12 cellular contexts compared by ENCODE assay signal in the genomic region with DNA sequence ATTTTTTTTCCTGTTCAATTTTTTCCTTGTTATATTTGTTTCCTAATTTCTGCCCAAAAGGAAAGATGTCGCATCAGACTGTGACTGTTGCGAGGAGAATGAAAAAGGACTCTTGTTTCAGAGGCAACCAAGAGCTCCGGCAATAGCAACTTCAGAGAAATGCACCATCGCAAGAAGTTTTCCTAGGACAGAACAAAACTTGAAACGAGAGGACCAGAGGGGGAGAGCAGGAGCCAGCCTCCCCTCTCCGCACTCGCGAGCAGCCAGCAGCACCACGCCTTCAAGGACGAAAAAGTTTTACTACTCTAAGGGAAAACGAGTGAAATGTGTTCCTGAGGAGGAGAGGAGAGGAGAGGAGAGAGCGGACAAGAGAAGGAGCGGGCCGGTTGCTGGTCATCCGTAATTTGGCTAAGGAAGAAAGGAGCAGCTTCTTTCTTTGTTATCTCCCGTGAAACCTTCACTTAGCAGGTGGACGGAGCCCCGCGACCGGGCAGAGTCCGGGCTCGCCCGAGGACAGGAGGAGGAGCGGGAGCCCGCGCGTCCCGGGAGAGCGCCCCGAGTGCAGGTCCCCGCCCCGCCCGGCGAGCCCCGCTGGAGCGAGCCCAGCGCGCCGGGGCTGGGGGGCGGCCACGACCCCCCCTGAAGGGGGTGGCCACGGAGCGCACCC. TPM values are rescaled to one million over a fixed set of nuclear protein-coding genes. Genes with fewer than 3 reads are reported as not detected.
A peak's percentile ranks its signal among the peaks of the same experiment; 100 is the strongest.
DNase-seq lines count a peak whose midpoint lies in the region; ATAC-seq and TF ChIP-seq lines count a peak whose summit lies in the region.
"Had no signal": no experiment of that assay in that cellular context is flagged by ENCODE, and none has a peak within 500 bp of the region (broad histone marks: within the 10 kb centered on the region; RNA-seq: fewer than 3 reads in every experiment).

No MANE protein-coding gene starts in this region.

- H3K4me3 Mint-ChIP-seq in activated CD4-positive, alpha-beta T cell treated with anti-CD3 and anti-CD28 coated beads, Interleukin-2, amount 10 ng/mL, durations not matched to agents 24 days and 14 days: peak overlapping the region; percentile 74
- peak overlapping the region; percentile 82 for H3K4me3 Mint-ChIP-seq in activated B cell treated with CpG ODN at 0.5 μM for 24 hours
- peak overlapping the region; percentile 84 to 99 for H3K4me3 Mint-ChIP-seq in stimulated activated naive CD8-positive, alpha-beta T cell treated with anti-CD3 and anti-CD28 coated beads, Interleukin-15, amount 100 ng/mL, for 72 hours

- ATAC-seq in activated B cell treated with CpG ODN at 0.5 μM for 24 hours (ENCODE audit: low read depth) (no peak), GM18505 (IDR thresholded peaks at IDR 0.05; ENCODE audit: unreplicated experiment) (no peak), GM21737 (IDR thresholded peaks at IDR 0.05; ENCODE audit: unreplicated experiment) (no peak)
- ATAC-seq in stimulated activated naive CD8-positive, alpha-beta T cell treated with anti-CD3 and anti-CD28 coated beads, Interleukin-15, amount 100 ng/mL, for 72 hours: no peak

- H3K27ac ChIP-seq in iPS-20b (ENCODE audit: low read length): no peak overlapping the region
- H3K27ac ChIP-seq: C4-2B, epithelial cell of prostate had no signal

- peaks cover 20% of the 10 kb centered on the region for H3K36me3 Mint-ChIP-seq in activated CD4-positive, alpha-beta T cell treated with anti-CD3 and anti-CD28 coated beads, Interleukin-2, amount 10 ng/mL, durations not matched to agents 24 days and 14 days (ENCODE audit: low read depth)
- peaks cover 1% of the 10 kb centered on the region for H3K36me3 Mint-ChIP-seq in activated B cell treated with CpG ODN at 0.5 μM for 24 hours (ENCODE audit: low read depth)

- peaks cover 74% of the 10 kb centered on the region for H3K27me3 Mint-ChIP-seq in activated CD4-positive, alpha-beta T cell treated with anti-CD3 and anti-CD28 coated beads, Interleukin-2, amount 10 ng/mL, durations not matched to agents 24 days and 14 days
- H3K27me3 Mint-ChIP-seq in activated B cell treated with CpG ODN at 0.5 μM for 24 hours: peaks cover 66% of the 10 kb centered on the region
- peaks cover 91% of the 10 kb centered on the region for H3K27me3 Mint-ChIP-seq in stimulated activated naive CD8-positive, alpha-beta T cell treated with anti-CD3 and anti-CD28 coated beads, Interleukin-15, amount 100 ng/mL, for 72 hours

- peaks cover 24% of the 10 kb centered on the region for H3K4me1 ChIP-seq in iPS-20b (ENCODE audit: insufficient read depth, low read length)

- CTCF ChIA-PET in activated B cell treated with CpG ODN at 0.5 μM for 24 hours (lab: Charles Lee): no interaction called here

- peaks cover 87% of the 10 kb centered on the region for H3K27me3 ChIP-seq in iPS-20b (ENCODE audit: insufficient read depth, low read length)

- peaks cover 30% of the 10 kb centered on the region for H3K4me1 Mint-ChIP-seq in activated CD4-positive, alpha-beta T cell treated with anti-CD3 and anti-CD28 coated beads, Interleukin-2, amount 10 ng/mL, durations not matched to agents 24 days and 14 days
- H3K4me1 Mint-ChIP-seq in activated B cell treated with CpG ODN at 0.5 μM for 24 hours: peaks cover 40% of the 10 kb centered on the region
- H3K4me1 Mint-ChIP-seq in stimulated activated naive CD8-positive, alpha-beta T cell treated with anti-CD3 and anti-CD28 coated beads, Interleukin-15, amount 100 ng/mL, for 72 hours: peaks cover 63% of the 10 kb centered on the region

- H3K36me3 ChIP-seq in iPS-20b (ENCODE audit: insufficient read depth, low read depth, low read length): no peaks in the 10 kb centered on the region

- no peaks in the 10 kb centered on the region for H3K9me3 ChIP-seq in iPS-20b (ENCODE audit: insufficient read depth, low read depth, low read length)

- POLR2A ChIA-PET in activated B cell treated with CpG ODN at 0.5 μM for 24 hours (lab: Charles Lee): no interaction called here

- TF ChIP-seq POLR2A in GM18505 (IDR thresholded peaks at IDR 0.05; ENCODE audit: borderline replicate concordance, extremely low read depth, insufficient read depth, insufficient read length): no peak

- intact Hi-C loops in activated CD4-positive, alpha-beta T cell treated with anti-CD3 and anti-CD28 coated beads, Interleukin-2, amount 10 ng/mL, durations not matched to agents 24 days and 14 days (cut with micrococcal nuclease): no loop called here
- intact Hi-C loops in activated B cell treated with CpG ODN at 0.5 μM for 24 hours (cut with micrococcal nuclease): loop anchor here (5.0 to 10.0 kb wide), 3 partner anchors 123 to 380 kb away; a partner anchor contains a TSS

- peak overlapping the region; percentile 92 for H3K27ac Mint-ChIP-seq in activated CD4-positive, alpha-beta T cell treated with anti-CD3 and anti-CD28 coated beads, Interleukin-2, amount 10 ng/mL, durations not matched to agents 24 days and 14 days
- H3K27ac Mint-ChIP-seq in activated B cell treated with CpG ODN at 0.5 μM for 24 hours: peak overlapping the region; percentile 48
- H3K27ac Mint-ChIP-seq in stimulated activated naive CD8-positive, alpha-beta T cell treated with anti-CD3 and anti-CD28 coated beads, Interleukin-15, amount 100 ng/mL, for 72 hours: peak overlapping the region in 1 of 2 donors; percentile 39

- peaks cover 17% of the 10 kb centered on the region for H3K9me3 Mint-ChIP-seq in activated CD4-positive, alpha-beta T cell treated with anti-CD3 and anti-CD28 coated beads, Interleukin-2, amount 10 ng/mL, durations not matched to agents 24 days and 14 days
- peaks cover 3% of the 10 kb centered on the region for H3K9me3 Mint-ChIP-seq in activated B cell treated with CpG ODN at 0.5 μM for 24 hours
- H3K9me3 Mint-ChIP-seq in stimulated activated naive CD8-positive, alpha-beta T cell treated with anti-CD3 and anti-CD28 coated beads, Interleukin-15, amount 100 ng/mL, for 72 hours: no peaks in the 10 kb centered on the region

- peak overlapping the region; percentile 59 for H3K4me3 ChIP-seq in iPS-20b (ENCODE audit: low read length)

- TF ChIP-seq CTCF in activated B cell treated with CpG ODN at 0.5 μM for 24 hours (IDR thresholded peaks at IDR 0.05): no peak

- peak; percentile 58 for DNase-seq in activated CD4-positive, alpha-beta T cell treated with anti-CD3 and anti-CD28 coated beads, Interleukin-2, amount 10 ng/mL, durations not matched to agents 24 days and 14 days
- no peak for DNase-seq in activated CD4-positive, alpha-beta T cell treated with anti-CD3 and anti-CD28 coated beads for 1 hour
- DNase-seq in activated B cell treated with CpG ODN at 0.5 μM for 24 hours (no peak), NCI-H2081 (lab: John Stamatoyannopoulos, UW) (no peak)
- DNase-seq in stimulated activated naive CD8-positive, alpha-beta T cell treated with anti-CD3 and anti-CD28 coated beads, Interleukin-15, amount 100 ng/mL, for 72 hours: no peak
- DNase-seq: Karpas-422 had no signal

- peak overlapping the region; percentile 10; the same call in 1 of the 2 replicates for H3K9ac ChIP-seq in iPS-20b (ENCODE audit: low read depth, low read length)

RNA-seq across cellular contexts. Expression of a gene that starts 0.7 kb away (rescaled TPM):
- not detected in 2 replicates for total RNA-seq in activated CD4-positive, alpha-beta T cell treated with anti-CD3 and anti-CD28 coated beads, Interleukin-2, amount 10 ng/mL, durations not matched to agents 24 days and 14 days
- not detected in 2 replicates for total RNA-seq in activated B cell treated with CpG ODN at 0.5 μM for 24 hours
- total RNA-seq: T-helper 2 cell treated with Interferon-gamma antibody and Interleukin-4, amounts not matched to agents 100 ng/mL and 5 ng/mL, for 36 hours had no signal
